In genomic region chr14:85528080-85528881, GRCh38 we compare ENCODE assay signal across 8 cellular contexts. TPM values are rescaled to one million over a fixed set of nuclear protein-coding genes. Genes with fewer than 3 reads are reported as not detected.
DNase-seq lines count a peak whose midpoint lies in the region; ATAC-seq and TF ChIP-seq lines count a peak whose summit lies in the region.

No MANE protein-coding gene starts in this region.

- intact Hi-C loops in Caco-2 (cut with micrococcal nuclease; ENCODE audit: unreplicated experiment): loop anchor here (1.0 to 2.0 kb wide), 4 partner anchors 113 to 332 kb away; no protein-coding TSS in a partner anchor
- intact Hi-C loops in vagina (cut with DNase I): no loop called here

- peaks cover 24% of the 10 kb centered on the region for H3K4me1 Mint-ChIP-seq in Caco-2 (ENCODE audit: low read depth, unreplicated experiment)

- CTCF ChIA-PET in Caco-2 (lab: Charles Lee): interaction anchor here (0.6 to 1.0 kb wide), 2 partner anchors 232 to 1422 kb away, joined by 3 read pairs; no protein-coding TSS in a partner anchor

- 0 out of 2 replicates have a peak, but pooled peaks cover 5% of the 10 kb centered on the region for H3K9me3 ChIP-seq in Caco-2
- no peaks in the 10 kb centered on the region for H3K9me3 ChIP-seq in ectodermal cell (ENCODE audit: control insufficient read depth, low read length)
- peaks cover 0 to 7% of the 10 kb centered on the region in 2 donors for H3K9me3 ChIP-seq in lung (ENCODE audit: control insufficient read depth in 2 of 2, insufficient read depth in 1 of 2, low read length in 1 of 2)
- H3K9me3 ChIP-seq in vagina: no peaks in the 10 kb centered on the region

- no peak for TF ChIP-seq POLR2A in vagina (IDR thresholded peaks at IDR 0.05)

- no peaks in the 10 kb centered on the region for H3K36me3 Mint-ChIP-seq in Caco-2 (ENCODE audit: insufficient read depth, unreplicated experiment)

- H3K27me3 Mint-ChIP-seq in Caco-2 (ENCODE audit: insufficient read depth, unreplicated experiment): no peaks in the 10 kb centered on the region

- H3K9me3 Mint-ChIP-seq in Caco-2 (ENCODE audit: unreplicated experiment): peaks cover 9% of the 10 kb centered on the region

- H3K27me3 ChIP-seq in Caco-2 (replicated peaks; ENCODE audit: control insufficient read depth, insufficient read depth, low read length): no peaks in the 10 kb centered on the region
- H3K27me3 ChIP-seq in ectodermal cell (ENCODE audit: control insufficient read depth, insufficient read depth, low read length, poor library complexity, severe bottlenecking): peaks cover 48% of the 10 kb centered on the region
- peaks cover 2% of the 10 kb centered on the region for H3K27me3 ChIP-seq in lung (ENCODE audit: control insufficient read depth, insufficient read depth)
- no peaks in the 10 kb centered on the region for H3K27me3 ChIP-seq in vagina

- H3K36me3 ChIP-seq in Caco-2 (ENCODE audit: control insufficient read depth, insufficient read depth, low read length): no peaks in the 10 kb centered on the region
- H3K36me3 ChIP-seq in ectodermal cell (ENCODE audit: control insufficient read depth, insufficient read depth, low read length): no peaks in the 10 kb centered on the region
- no peaks in the 10 kb centered on the region for H3K36me3 ChIP-seq in lung (ENCODE audit: control insufficient read depth in 2 of 2, insufficient read depth in 2 of 2, low read length in 2 of 2)
- H3K36me3 ChIP-seq in vagina: no peaks in the 10 kb centered on the region

- peak; percentile 22 to 53 for TF ChIP-seq CTCF in Caco-2 (IDR thresholded peaks at IDR 0.05; ENCODE audit: insufficient read depth in 1 of 2, low read depth in 1 of 2, low read length in 1 of 2, severe bottlenecking in 1 of 2, unreplicated experiment in 1 of 2)
- TF ChIP-seq CTCF in lung (IDR thresholded peaks at IDR 0.05; ENCODE audit: control extremely low read depth, extremely low read depth): peak; percentile 29
- TF ChIP-seq CTCF in vagina (IDR thresholded peaks at IDR 0.05): peak in 1 of 3 experiments; percentile 14

- DNase-seq in Caco-2 (peak in 1 of 2 experiments; percentile 36), NCI-H460 (ENCODE audit: extremely low read depth, low read depth) (peak; percentile 89), lung (ENCODE audit: low spot score) (no peak), vagina (ENCODE audit: extremely low spot score in 2 of 2) (no peak), AML-193 (lab: John Stamatoyannopoulos, UW) (no peak)
- no peak for DNase-seq in stimulated activated CD4-positive, alpha-beta T cell treated with anti-CD3 and anti-CD28 coated beads, Interleukin-4, amount 100 ng/mL, for 24 hours

- H3K4me3 ChIP-seq in Caco-2 (ENCODE audit: low read depth, low read length) (no peak overlapping the region), ectodermal cell (ENCODE audit: insufficient read depth, low read depth, low read length) (peak overlapping the region; percentile 56), lung (no peak overlapping the region), vagina (peak overlapping the region; percentile 68 to 76)

- no peak overlapping the region for H3K4me3 Mint-ChIP-seq in Caco-2 (ENCODE audit: unreplicated experiment)

- ATAC-seq in lung (ENCODE audit: insufficient read depth, low FRiP score): no peak
- no peak for ATAC-seq in HG02571 (IDR thresholded peaks at IDR 0.05; ENCODE audit: unreplicated experiment)

- BruUV-seq in Caco-2 (replicated peaks; lab: Mats Ljungman, UMichigan): no TSS peak

- POLR2A ChIA-PET in Caco-2 (lab: Charles Lee): no interaction called here

- no peak overlapping the region for H3K27ac Mint-ChIP-seq in Caco-2 (ENCODE audit: unreplicated experiment)

- H3K27ac ChIP-seq in ectodermal cell (ENCODE audit: insufficient read depth, low read depth, low read length, poor library complexity, severe bottlenecking) (no peak overlapping the region), lung (ENCODE audit: low read depth in 1 of 2, low read length in 1 of 2) (peak overlapping the region in 1 of 2 donors; percentile 34), vagina (peak overlapping the region; percentile 81)

- WGBS in ectodermal cell, 2 experiments: 56 to 63% methylated on average over 7 of the region's 7 CpGs
- 38 to 40% methylated on average over 7 of the region's 7 CpGs for WGBS in lung, 2 donors

- H3K4me1 ChIP-seq in Caco-2: peaks cover 8% of the 10 kb centered on the region
- peaks cover 16% of the 10 kb centered on the region for H3K4me1 ChIP-seq in ectodermal cell (ENCODE audit: control insufficient read depth, insufficient read depth, low read length)
- peaks cover 5 to 13% of the 10 kb centered on the region in 2 donors for H3K4me1 ChIP-seq in lung (ENCODE audit: control insufficient read depth in 2 of 2, insufficient read depth in 2 of 2, low read length in 2 of 2)
- H3K4me1 ChIP-seq in vagina: peaks cover 21% of the 10 kb centered on the region

RNA-seq across cellular contexts. Expression of gene FLRT2, which starts 1.7 kb away (rescaled TPM):
- 0.07 and 0.43 TPM in 2 replicates for total RNA-seq in Caco-2 (2022)
- 43.4 and 45.0 TPM in 2 replicates for total RNA-seq in NCI-H460 (2014; rRNA removed; shearing (Covaris generic))
- polyA plus RNA-seq in NCI-H460 (2014; cell fraction: nucleus; rRNA removed): 24.3 and 26.5 TPM in 2 replicates
- 7.5 TPM for polyA plus RNA-seq in ectodermal cell (2013, experiment 1 of 4)
- polyA plus RNA-seq in ectodermal cell (2013, experiment 2 of 4): 10.2 TPM
- polyA plus RNA-seq in ectodermal cell (2013, experiment 3 of 4): 6.5 TPM
- polyA plus RNA-seq in ectodermal cell (2013, experiment 4 of 4): 9.0 TPM
- total RNA-seq in lung: 10 to 100 TPM; 14.3 to 53.7 TPM
- polyA plus RNA-seq in lung: 1 to 10 TPM; 1.2 to 3.4 TPM
- total RNA-seq in vagina: 22.8 TPM

Comparison
In these comparisons a context has a peak if more than half of its experiments do, and no peak if none do; other contexts are left out.
1. H3K4me3 ChIP-seq: peak in ectodermal cell (single experiment) and vagina (2 of 2); none in Caco-2 (single experiment) and lung (single experiment).
2. RNA of gene FLRT2, which starts 1.7 kb away (total RNA-seq): 14.3 to 53.7 TPM in lung, 43.4 to 45.0 TPM in NCI-H460 and 22.8 TPM in vagina (single experiment); 0.07 to 0.43 TPM in Caco-2; every median in the first group is over 10 times any median in the second.